ENCODE assay signal across 8 cellular contexts in genomic region chr1:32014937-32015363, GRCh38. TPM values are rescaled to one million over a fixed set of nuclear protein-coding genes. Genes with fewer than 3 reads are reported as not detected.
DNase-seq lines count a peak whose midpoint lies in the region; ATAC-seq lines count a peak whose summit lies in the region.

No MANE protein-coding gene starts in this region.

- H4K91ac ChIP-seq in neuronal stem cell (ENCODE audit: low read depth, low read length, poor library complexity), result no peak overlapping the region

- no peak overlapping the region for H2BK5ac ChIP-seq in neuronal stem cell (ENCODE audit: low read length)

- H4K8ac ChIP-seq in neuronal stem cell (ENCODE audit: low read depth, low read length), result no peak overlapping the region

- peak overlapping the region; percentile 100 for H3K4me3 ChIP-seq in NT2/D1 (ENCODE audit: insufficient read length, low read depth)
- peak overlapping the region; percentile 88 for H3K4me3 ChIP-seq in endocrine pancreas (ENCODE audit: control insufficient read depth, insufficient read depth, low read length)
- peak overlapping the region; percentile 94 to 100 for H3K4me3 ChIP-seq in neuronal stem cell (ENCODE audit: low read length in 2 of 2)

- no peak overlapping the region for H2AK5ac ChIP-seq in neuronal stem cell (ENCODE audit: low read depth, low read length)

- DNase-seq in ELR (ENCODE audit: low read depth), result peak; percentile 14
- no peak for DNase-seq in NT2/D1 (ENCODE audit: low read depth, low spot score)
- no peak for DNase-seq in neuronal stem cell (ENCODE audit: low spot score)
- DNase-seq in activated CD4-positive, CD25-positive, alpha-beta regulatory T cell (lab: John Stamatoyannopoulos, UW), result no peak
- no peak for DNase-seq in kidney glomerular epithelial cell (lab: John Stamatoyannopoulos, UW)

- no peak overlapping the region for H2BK12ac ChIP-seq in neuronal stem cell (ENCODE audit: low read length)

- H3K18ac ChIP-seq in neuronal stem cell (ENCODE audit: low read length), result no peak overlapping the region

- no peak overlapping the region for H2BK15ac ChIP-seq in neuronal stem cell (ENCODE audit: low read length)

- H3K23ac ChIP-seq in neuronal stem cell (ENCODE audit: low read depth, low read length, poor library complexity), result no peak overlapping the region

- no peak overlapping the region for H3K4ac ChIP-seq in neuronal stem cell (ENCODE audit: low read length)

- H3K9me3 ChIP-seq in NT2/D1 (ENCODE audit: insufficient read depth, low read length) (peaks cover 6% of the 10 kb centered on the region; the same call in 1 of the 2 replicates), endocrine pancreas (ENCODE audit: control insufficient read depth, low read length) (no peaks in the 10 kb centered on the region), neuronal stem cell (replicated peaks in 1 of 2; ENCODE audit: control insufficient read depth in 2 of 2, insufficient read depth in 1 of 2, low read depth in 1 of 2, low read length in 2 of 2) (peaks cover 0 to 15% of the 10 kb centered on the region in 2 donors)

- H3K9ac ChIP-seq in NT2/D1 (ENCODE audit: insufficient read length, low read depth), result peak overlapping the region; percentile 100
- H3K9ac ChIP-seq in endocrine pancreas (ENCODE audit: control insufficient read depth, insufficient read depth, low read length), result peak overlapping the region; percentile 88
- H3K9ac ChIP-seq in neuronal stem cell (ENCODE audit: low read depth, low read length, poor library complexity), result peak overlapping the region; percentile 100

- ATAC-seq in GM18511 (IDR thresholded peaks at IDR 0.05; ENCODE audit: unreplicated experiment) (no peak), HG02571 (IDR thresholded peaks at IDR 0.05; ENCODE audit: unreplicated experiment) (no peak)

- H3K27me3 ChIP-seq in NT2/D1 (ENCODE audit: insufficient read depth, insufficient read length) (peaks cover 20% of the 10 kb centered on the region), endocrine pancreas (ENCODE audit: control insufficient read depth, insufficient read depth, low read length) (no peaks in the 10 kb centered on the region), neuronal stem cell (ENCODE audit: control insufficient read depth in 3 of 3, insufficient read depth in 3 of 3, low read depth in 1 of 3, low read length in 3 of 3) (no peaks in the 10 kb centered on the region)

- peak overlapping the region; percentile 48 for H3K4me2 ChIP-seq in neuronal stem cell (ENCODE audit: insufficient read depth, low read length, poor library complexity, severe bottlenecking)

- H3K4me1 ChIP-seq in NT2/D1 (ENCODE audit: insufficient read depth, insufficient read length), result peaks cover 4% of the 10 kb centered on the region
- peaks cover 3% of the 10 kb centered on the region for H3K4me1 ChIP-seq in endocrine pancreas (ENCODE audit: control insufficient read depth, insufficient read depth, low read length)
- peaks cover 7 to 9% of the 10 kb centered on the region in 2 donors for H3K4me1 ChIP-seq in neuronal stem cell (ENCODE audit: control insufficient read depth in 2 of 2, insufficient read depth in 1 of 2, low read depth in 1 of 2, low read length in 2 of 2)

- peaks cover 54% of the 10 kb centered on the region for H3K36me3 ChIP-seq in NT2/D1 (ENCODE audit: insufficient read depth, insufficient read length, low read length)
- no peaks in the 10 kb centered on the region for H3K36me3 ChIP-seq in endocrine pancreas (ENCODE audit: control insufficient read depth, insufficient read depth, low read length)
- H3K36me3 ChIP-seq in neuronal stem cell (replicated peaks in 1 of 2; ENCODE audit: control insufficient read depth in 2 of 2, insufficient read depth in 2 of 2, low read length in 2 of 2), result peaks cover 4 to 46% of the 10 kb centered on the region in 2 donors

- WGBS in neuronal stem cell (ENCODE audit: extremely low coverage in 2 of 2, insufficient read length in 2 of 2, insufficient replicate concordance in 1 of 2), 2 donors, result no CpG with 5 or more reads among the region's 14 CpGs

- H3K27ac ChIP-seq in neuronal stem cell (replicated peaks; ENCODE audit: low read length), result no peak overlapping the region

- no peak overlapping the region for H2AFZ ChIP-seq in neuronal stem cell (ENCODE audit: low read length)

- no peak overlapping the region for H3K14ac ChIP-seq in neuronal stem cell (ENCODE audit: low read length)

- peaks cover 3% of the 10 kb centered on the region for H3K79me1 ChIP-seq in neuronal stem cell (ENCODE audit: low read depth, low read length)

- H2BK120ac ChIP-seq in neuronal stem cell (ENCODE audit: low read depth, low read length), result no peak overlapping the region

RNA-seq across cellular contexts. Expression of gene KHDRBS1, which starts 1.3 kb away (rescaled TPM):
- 280 TPM for polyA plus RNA-seq in neuronal stem cell (2013, experiment 1 of 2)
- 296 TPM for polyA plus RNA-seq in neuronal stem cell (2013, experiment 2 of 2)

RNA-seq across cellular contexts. Expression of gene TMEM39B, which starts 57.8 kb away (rescaled TPM):
- 17.3 TPM for polyA plus RNA-seq in neuronal stem cell (2013, experiment 1 of 2)
- polyA plus RNA-seq in neuronal stem cell (2013, experiment 2 of 2), result 17.7 TPM
